1 cellular context compared by ENCODE assay signal in genomic region chr15:67542462-67543347, GRCh38.
TF ChIP-seq lines count a peak whose summit lies in the region.

MAP2K5 (plus strand) TSS chr15:67542703; CDS start chr15:67543336, 633 bp downstream.

TF ChIP-seq in HepG2, 621 proteins besides CTCF, POLR2A, EP300 and RAD21 (continued from another document and continues in another):
- no peak for TF ChIP-seq ARID2 (CRISPR knock-in tag; IDR thresholded peaks at IDR 0.05; ENCODE audit: borderline replicate concordance)
- no peak for TF ChIP-seq ZFAT (CRISPR knock-in tag; conservative IDR thresholded peaks at IDR 0.05)
- no peak for TF ChIP-seq RAD51 (IDR thresholded peaks at IDR 0.05; ENCODE audit: borderline replicate concordance)
- TF ChIP-seq MAX (IDR thresholded peaks at IDR 0.05) = peak; percentile 80
- TF ChIP-seq ZNF713 (CRISPR knock-in tag; IDR thresholded peaks at IDR 0.05) = no peak
- TF ChIP-seq HES4 (CRISPR knock-in tag; IDR thresholded peaks at IDR 0.05; ENCODE audit: borderline replicate concordance) = no peak
- TF ChIP-seq MED1 (CRISPR knock-in tag; IDR thresholded peaks at IDR 0.05) = no peak
- TF ChIP-seq ZNF557 (CRISPR knock-in tag; IDR thresholded peaks at IDR 0.05) = no peak
- no peak for TF ChIP-seq ZNF841 (CRISPR knock-in tag; IDR thresholded peaks at IDR 0.05; ENCODE audit: borderline replicate concordance)
- no peak for TF ChIP-seq ZNF800 (CRISPR knock-in tag; IDR thresholded peaks at IDR 0.05)
- TF ChIP-seq ZNF407 (CRISPR knock-in tag; IDR thresholded peaks at IDR 0.05; ENCODE audit: not compliant biosample characterization) = peak; percentile 58
- no peak for TF ChIP-seq ZNF512B (CRISPR knock-in tag; IDR thresholded peaks at IDR 0.05; ENCODE audit: borderline replicate concordance)
- TF ChIP-seq ZNF672 (CRISPR knock-in tag; IDR thresholded peaks at IDR 0.05) = no peak
- peak; percentile 46; the same call in 1 of the 2 replicates for TF ChIP-seq MEF2D (CRISPR knock-in tag; IDR thresholded peaks at IDR 0.05)
- no peak for TF ChIP-seq ZNF530 (CRISPR knock-in tag; IDR thresholded peaks at IDR 0.05; ENCODE audit: low read depth)
- TF ChIP-seq ZNF337 (CRISPR knock-in tag; IDR thresholded peaks at IDR 0.05; ENCODE audit: borderline replicate concordance, low read depth) = no peak
- no peak for TF ChIP-seq ZNF749 (CRISPR knock-in tag; IDR thresholded peaks at IDR 0.05; ENCODE audit: borderline replicate concordance)
- no peak for TF ChIP-seq FUBP1 (CRISPR knock-in tag; IDR thresholded peaks at IDR 0.05; ENCODE audit: borderline replicate concordance)
- 0 out of 2 replicates have a peak, but pooled peaks have one; percentile 9 for TF ChIP-seq HOXD1 (CRISPR knock-in tag; IDR thresholded peaks at IDR 0.05)
- no peak for TF ChIP-seq ZNF354B (CRISPR knock-in tag; IDR thresholded peaks at IDR 0.05)
- no peak for TF ChIP-seq TEF (CRISPR knock-in tag; IDR thresholded peaks at IDR 0.05)
- TF ChIP-seq ZSCAN20 (CRISPR knock-in tag; IDR thresholded peaks at IDR 0.05; ENCODE audit: borderline replicate concordance) = no peak
- TF ChIP-seq PAWR (CRISPR knock-in tag; IDR thresholded peaks at IDR 0.05; ENCODE audit: borderline replicate concordance) = 0 out of 2 replicates have a peak, but pooled peaks have one; percentile 31
- TF ChIP-seq NFKB2 (CRISPR knock-in tag; IDR thresholded peaks at IDR 0.05; ENCODE audit: borderline replicate concordance) = peak; percentile 45; the same call in 1 of the 2 replicates
- TF ChIP-seq ZNF296 (CRISPR knock-in tag; conservative IDR thresholded peaks at IDR 0.05) = peak; percentile 85; the same call in 1 of the 2 replicates
- TF ChIP-seq ZNF235 (CRISPR knock-in tag; IDR thresholded peaks at IDR 0.05; ENCODE audit: borderline replicate concordance) = no peak
- no peak for TF ChIP-seq MTA1 (CRISPR knock-in tag; IDR thresholded peaks at IDR 0.05; ENCODE audit: borderline replicate concordance)
- TF ChIP-seq ZBTB26 (CRISPR knock-in tag; IDR thresholded peaks at IDR 0.05; ENCODE audit: borderline replicate concordance) = no peak
- no peak for TF ChIP-seq E2F1 (CRISPR knock-in tag; IDR thresholded peaks at IDR 0.05)
- TF ChIP-seq GTF3A (CRISPR knock-in tag; conservative IDR thresholded peaks at IDR 0.05) = no peak
- no peak for TF ChIP-seq NKX3-1 (CRISPR knock-in tag; IDR thresholded peaks at IDR 0.05)
- no peak; the same call in 1 of the 2 replicates for TF ChIP-seq IKZF5 (CRISPR knock-in tag; IDR thresholded peaks at IDR 0.05)
- TF ChIP-seq TRIM24 (CRISPR knock-in tag; IDR thresholded peaks at IDR 0.05) = no peak
